Comparison of ENCODE assay signal across 25 cellular contexts in genomic region chr2:172839446-172839845, GRCh38.
DNase-seq lines count a peak whose midpoint lies in the region; TF ChIP-seq lines count a peak whose summit lies in the region.
"Had no signal": no experiment of that assay in that cellular context is flagged by ENCODE, and none has a peak within 500 bp of the region (broad histone marks: within the 10 kb centered on the region; RNA-seq: fewer than 3 reads in every experiment).

No MANE protein-coding gene starts in this region.

- no peak overlapping the region for H4K12ac ChIP-seq in trophoblast cell (ENCODE audit: low read depth, low read length)

- CTCF ChIA-PET in PC-9 (lab: Charles Lee) = interaction anchor here (0.6 to 1.0 kb wide), 2 partner anchors 26 to 34 kb away, joined by 3 to 6 read pairs; no protein-coding TSS in a partner anchor

- intact Hi-C loops in PC-9 (cut with micrococcal nuclease; ENCODE audit: unreplicated experiment) = loop anchor here (5.0 kb wide), 1 partner anchor 57 kb away; no protein-coding TSS in a partner anchor

- peaks cover 9% of the 10 kb centered on the region for H3K79me1 ChIP-seq in trophoblast cell (ENCODE audit: low read length)

- H3K23ac ChIP-seq in trophoblast cell (ENCODE audit: low read length) = no peak overlapping the region

- H3F3A ChIP-seq in PC-9 (ENCODE audit: insufficient read depth, low read depth) = peaks cover 18% of the 10 kb centered on the region

- no peak overlapping the region for H2BK120ac ChIP-seq in trophoblast cell (ENCODE audit: insufficient read depth, low read length, poor library complexity)

- TF ChIP-seq CTCF in PC-9 (conservative IDR thresholded peaks at IDR 0.05) (no peak), type B pancreatic cell (conservative IDR thresholded peaks at IDR 0.05) (no peak)

- no peak overlapping the region for H4K8ac ChIP-seq in trophoblast cell (ENCODE audit: low read depth, low read length)

- H3K9me2 ChIP-seq in PC-9 (ENCODE audit: insufficient read depth) = no peaks in the 10 kb centered on the region

- no peaks in the 10 kb centered on the region for H3K36me3 Mint-ChIP-seq in type B pancreatic cell
- H3K36me3 Mint-ChIP-seq in activated naive CD8-positive, alpha-beta T cell treated with anti-CD3 and anti-CD28 coated beads for 36 hours = no peaks in the 10 kb centered on the region
- H3K36me3 Mint-ChIP-seq: CD14-positive monocyte; CD4-positive, alpha-beta memory T cell; CD4-positive, CD25-positive, alpha-beta regulatory T cell; CD8-positive, alpha-beta memory T cell had no signal

- no peaks in the 10 kb centered on the region for H3K27me3 Mint-ChIP-seq in type B pancreatic cell
- peaks cover under 1% of the 10 kb centered on the region for H3K27me3 Mint-ChIP-seq in activated naive CD8-positive, alpha-beta T cell treated with anti-CD3 and anti-CD28 coated beads for 36 hours
- H3K27me3 Mint-ChIP-seq: CD4-positive, CD25-positive, alpha-beta regulatory T cell had no signal

- peak; percentile 25 for DNase-seq in NCI-H226
- peak; percentile 31 to 88 for DNase-seq in PC-9
- peak; percentile 91 for DNase-seq in trophoblast cell
- DNase-seq in type B pancreatic cell (ENCODE audit: extremely low spot score, unreplicated experiment) = no peak
- no peak for DNase-seq in HuH-7.5 (ENCODE audit: low spot score)
- DNase-seq in NK-92 (lab: John Stamatoyannopoulos, UW; ENCODE audit: unreplicated experiment) = no peak
- DNase-seq in activated naive CD8-positive, alpha-beta T cell treated with anti-CD3 and anti-CD28 coated beads for 36 hours = no peak
- DNase-seq in RPMI8226 = no peak
- DNase-seq: 8988T; ACHN; BE2C; C1 segment of cervical spinal cord; CD4-positive, alpha-beta memory T cell; CD4-positive, CD25-positive, alpha-beta regulatory T cell; CD8-positive, alpha-beta memory T cell; COR-L47; DMS 273 treated with DMSO at 0.1 percent for 48 hours; DMS153; DMS53; DMS79; DND-41; EL; GF-D8 had no signal

- no TSS peak for BruUV-seq in PC-9 (replicated peaks; lab: Mats Ljungman, UMichigan)

- H2BK12ac ChIP-seq in trophoblast cell (ENCODE audit: low read length) = no peak overlapping the region

- H3K9ac ChIP-seq in trophoblast cell (ENCODE audit: low read length) = no peak overlapping the region
- H3K9ac ChIP-seq: BLaER1 had no signal

- no peak overlapping the region for H3K14ac ChIP-seq in trophoblast cell (ENCODE audit: low read length)

- no peak overlapping the region for H4K91ac ChIP-seq in trophoblast cell (ENCODE audit: low read depth, low read length)

- H2BK5ac ChIP-seq in trophoblast cell (ENCODE audit: low read depth, low read length, poor library complexity) = no peak overlapping the region

- no peak overlapping the region for H3K4ac ChIP-seq in trophoblast cell (ENCODE audit: low read depth, low read length)

- H3K36me3 ChIP-seq in PC-9 (ENCODE audit: low read depth) = no peaks in the 10 kb centered on the region
- no peaks in the 10 kb centered on the region for H3K36me3 ChIP-seq in trophoblast cell (ENCODE audit: control insufficient read depth in 1 of 2, insufficient read depth in 2 of 2, low read length in 2 of 2)
- H3K36me3 ChIP-seq: BE2C, BLaER1 had no signal

- H3K9me3 ChIP-seq in PC-9 (ENCODE audit: insufficient read depth, low read depth) = peaks cover 6% of the 10 kb centered on the region
- H3K9me3 ChIP-seq in trophoblast cell (ENCODE audit: insufficient read depth, low read depth, low read length) = no peaks in the 10 kb centered on the region
- H3K9me3 ChIP-seq: BE2C, BLaER1 had no signal

- H3K9me3 Mint-ChIP-seq in type B pancreatic cell = no peaks in the 10 kb centered on the region
- H3K9me3 Mint-ChIP-seq in activated naive CD8-positive, alpha-beta T cell treated with anti-CD3 and anti-CD28 coated beads for 36 hours = no peaks in the 10 kb centered on the region
- H3K9me3 Mint-ChIP-seq: CD8-positive, alpha-beta memory T cell had no signal

- H3K79me2 ChIP-seq in PC-9 (ENCODE audit: low read depth) = no peaks in the 10 kb centered on the region
- H3K79me2 ChIP-seq in trophoblast cell (ENCODE audit: control insufficient read depth, insufficient read depth, low read length, poor library complexity) = no peaks in the 10 kb centered on the region

- H4K20me1 ChIP-seq in PC-9 (ENCODE audit: insufficient read depth) = no peaks in the 10 kb centered on the region
- H4K20me1 ChIP-seq: BLaER1 had no signal

- H2AK5ac ChIP-seq in trophoblast cell (ENCODE audit: low read length) = no peak overlapping the region

- 0 out of 2 replicates have a peak overlapping the region, but pooled peaks have one; percentile 3 for H3K27ac ChIP-seq in PC-9
- peak overlapping the region; percentile 23 for H3K27ac ChIP-seq in trophoblast cell (ENCODE audit: low read depth, low read length)
- H3K27ac ChIP-seq: BLaER1 had no signal

- peak overlapping the region; percentile 39 for H3K4me2 ChIP-seq in PC-9
- peak overlapping the region; percentile 8 for H3K4me2 ChIP-seq in trophoblast cell (ENCODE audit: low read length)
- H3K4me2 ChIP-seq: BLaER1 had no signal

- H3K4me3 ChIP-seq in PC-9 = no peak overlapping the region
- no peak overlapping the region for H3K4me3 ChIP-seq in trophoblast cell (ENCODE audit: low read depth, low read length)
- H3K4me3 ChIP-seq: BLaER1 had no signal

- H3K27me3 ChIP-seq in PC-9 (ENCODE audit: insufficient read depth, low read depth) (no peaks in the 10 kb centered on the region), trophoblast cell (ENCODE audit: insufficient read depth, low read length) (no peaks in the 10 kb centered on the region)
- H3K27me3 ChIP-seq: BE2C, BLaER1 had no signal

- peak overlapping the region; percentile 57 for H3K27ac Mint-ChIP-seq in type B pancreatic cell
- no peak overlapping the region for H3K27ac Mint-ChIP-seq in activated naive CD8-positive, alpha-beta T cell treated with anti-CD3 and anti-CD28 coated beads for 36 hours
- H3K27ac Mint-ChIP-seq: CD14-positive monocyte; CD4-positive, alpha-beta memory T cell; CD4-positive, CD25-positive, alpha-beta regulatory T cell; CD8-positive, alpha-beta memory T cell had no signal

- peaks cover 15% of the 10 kb centered on the region for H3K4me1 Mint-ChIP-seq in type B pancreatic cell (ENCODE audit: unreplicated experiment)
- peaks cover 5% of the 10 kb centered on the region for H3K4me1 Mint-ChIP-seq in activated naive CD8-positive, alpha-beta T cell treated with anti-CD3 and anti-CD28 coated beads for 36 hours
- H3K4me1 Mint-ChIP-seq: CD4-positive, alpha-beta memory T cell had no signal

- no peak overlapping the region for H3K18ac ChIP-seq in trophoblast cell (ENCODE audit: low read length)

- no peak overlapping the region for H3K4me3 Mint-ChIP-seq in type B pancreatic cell
- no peak overlapping the region for H3K4me3 Mint-ChIP-seq in activated naive CD8-positive, alpha-beta T cell treated with anti-CD3 and anti-CD28 coated beads for 36 hours
- H3K4me3 Mint-ChIP-seq: CD14-positive monocyte; CD4-positive, alpha-beta memory T cell; CD4-positive, CD25-positive, alpha-beta regulatory T cell; CD8-positive, alpha-beta memory T cell had no signal

- H2AFZ ChIP-seq in PC-9 (no peak overlapping the region), trophoblast cell (ENCODE audit: insufficient read depth, low read length, poor library complexity) (no peak overlapping the region)

- no CpG with 5 or more reads among the region's 2 CpGs for WGBS in trophoblast cell (ENCODE audit: extremely low coverage, insufficient coverage, insufficient read length)

- H3K4me1 ChIP-seq in PC-9 (replicated peaks; ENCODE audit: insufficient read depth) = peaks cover 44% of the 10 kb centered on the region
- peaks cover 2 to 17% of the 10 kb centered on the region in 2 experiments for H3K4me1 ChIP-seq in trophoblast cell (ENCODE audit: control insufficient read depth in 1 of 2, insufficient read depth in 2 of 2, low read length in 2 of 2)

- POLR2A ChIA-PET in PC-9 (lab: Charles Lee; ENCODE audit: unreplicated experiment) = interaction anchor here (0.5 to 0.8 kb wide), 5 partner anchors 9 to 155 kb away, joined by 3 to 6 read pairs (median 3); no protein-coding TSS in a partner anchor

Comparison
In these comparisons a context has a peak if more than half of its experiments do, and no peak if none do; other contexts are left out.
1. DNase-seq: peak in NCI-H226 (single experiment), PC-9 (2 of 2) and trophoblast cell (2 of 2); none in type B pancreatic cell (single experiment), HuH-7.5 (single experiment), NK-92 (single experiment), activated naive CD8-positive, alpha-beta T cell treated with anti-CD3 and anti-CD28 coated beads for 36 hours (single experiment) and RPMI8226 (single experiment).